ENCODE assay signal across 1 cellular context in genomic region chr18:24054130-24054529, GRCh38.
TF ChIP-seq lines count a peak whose summit lies in the region.

No MANE protein-coding gene starts in this region.

TF ChIP-seq in GM23338, 12 proteins besides CTCF, POLR2A, EP300 and RAD21:
- TF ChIP-seq ZNF462 (CRISPR knock-in tag; IDR thresholded peaks at IDR 0.05) (no peak), STAT1 (IDR thresholded peaks at IDR 0.05; ENCODE audit: unreplicated experiment) (no peak), ETS1 (IDR thresholded peaks at IDR 0.05) (no peak), JUNB (IDR thresholded peaks at IDR 0.05; ENCODE audit: unreplicated experiment) (no peak), NANOG (IDR thresholded peaks at IDR 0.05; ENCODE audit: borderline replicate concordance) (no peak), REST (IDR thresholded peaks at IDR 0.05; ENCODE audit: unreplicated experiment) (no peak), ZNF331 (CRISPR knock-in tag; IDR thresholded peaks at IDR 0.05; ENCODE audit: low read depth) (no peak), EZH2phosphoT487 (IDR thresholded peaks at IDR 0.05; ENCODE audit: unreplicated experiment) (no peak), CREB1 (CRISPR knock-in tag; IDR thresholded peaks at IDR 0.05; ENCODE audit: low read depth) (no peak), ZNF114 (CRISPR knock-in tag; IDR thresholded peaks at IDR 0.05) (no peak)
